ENCODE assay signal across 4 cellular contexts in the genomic region with DNA sequence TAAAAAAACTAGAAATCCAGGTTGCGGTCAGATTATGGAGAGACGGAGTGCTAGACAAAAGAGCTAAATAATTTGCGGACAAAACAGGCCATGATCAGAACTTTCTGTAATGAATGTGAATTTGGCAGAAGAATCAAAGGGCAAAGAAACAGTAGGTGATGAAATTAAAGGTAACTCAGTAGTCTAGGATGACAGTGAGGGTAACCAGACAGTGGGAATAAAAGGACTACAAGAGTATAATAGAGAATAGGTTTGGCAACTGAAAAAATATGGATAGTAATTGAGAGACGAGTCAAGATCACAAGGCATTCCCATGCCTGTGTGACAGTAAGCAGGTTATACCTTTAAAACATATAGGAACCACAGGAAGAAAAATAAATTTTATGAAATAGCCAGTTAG.
"Had no signal": no experiment of that assay in that cellular context is flagged by ENCODE, and none has a peak within 500 bp of the region (broad histone marks: within the 10 kb centered on the region; RNA-seq: fewer than 3 reads in every experiment).

No MANE protein-coding gene starts in this region.

- H3K4me2 ChIP-seq: GM23338 had no signal

- H3K4me3 Mint-ChIP-seq: GM23338, H9 had no signal

- H2AFZ ChIP-seq: GM23338 had no signal

- ATAC-seq: GM23338 had no signal

- DNase-seq: H9, HCEC 1CT, IMR-90 had no signal

- H3K9me3 Mint-ChIP-seq: GM23338 had no signal

- H3K27ac Mint-ChIP-seq: GM23338, H9 had no signal

- H3K4me3 ChIP-seq: GM23338 had no signal
